In genomic region chr11:95337972-95338429, GRCh38 we compare ENCODE assay signal across 1 cellular context.
TF ChIP-seq lines count a peak whose summit lies in the region.

No MANE protein-coding gene starts in this region.

TF ChIP-seq in GM23338, 12 proteins besides CTCF, POLR2A, EP300 and RAD21 (continued from another document):
- TF ChIP-seq ZNF462 (CRISPR knock-in tag; IDR thresholded peaks at IDR 0.05) (no peak), ETS1 (IDR thresholded peaks at IDR 0.05) (no peak), CREB1 (CRISPR knock-in tag; IDR thresholded peaks at IDR 0.05; ENCODE audit: low read depth) (no peak), NANOG (IDR thresholded peaks at IDR 0.05; ENCODE audit: borderline replicate concordance) (no peak), ZNF331 (CRISPR knock-in tag; IDR thresholded peaks at IDR 0.05; ENCODE audit: low read depth) (no peak), ZNF114 (CRISPR knock-in tag; IDR thresholded peaks at IDR 0.05) (no peak)
